20 cellular contexts compared by ENCODE assay signal in genomic region chr16:8727857-8728618, GRCh38. TPM values are rescaled to one million over a fixed set of nuclear protein-coding genes. Genes with fewer than 3 reads are reported as not detected.
DNase-seq lines count a peak whose midpoint lies in the region; ATAC-seq, FAIRE-seq and TF ChIP-seq lines count a peak whose summit lies in the region.
"Had no signal": no experiment of that assay in that cellular context is flagged by ENCODE, and none has a peak within 500 bp of the region (broad histone marks: within the 10 kb centered on the region; RNA-seq: fewer than 3 reads in every experiment).

No MANE protein-coding gene starts in this region.

- no peak overlapping the region for H3K4me3 Mint-ChIP-seq in CD4-positive, CD25-positive, alpha-beta regulatory T cell
- H3K4me3 Mint-ChIP-seq in stimulated activated memory B cell treated with anti-CD40 and anti-IgM and Interleukin-4, amounts not matched to agents 10 μg/mL and 1 μg/mL and 100 μg/mL, for 72 hours, result peak overlapping the region; percentile 45

- no TSS peak for BruUV-seq in GM12878 (replicated peaks; lab: Mats Ljungman, UMichigan)

- intact Hi-C loops in GM12878 (cut with micrococcal nuclease; ENCODE audit: unreplicated experiment), result no loop called here

- H3K4me2 ChIP-seq in SK-N-SH, result no peak overlapping the region
- H3K4me2 ChIP-seq in GM12878 (ENCODE audit: control insufficient read depth, insufficient read depth), result 0 out of 2 replicates have a peak overlapping the region, but pooled peaks have one; percentile 25

- H3K9me2 ChIP-seq in SK-N-SH, result no peaks in the 10 kb centered on the region

- ATAC-seq in SK-N-SH treated with all-trans-retinoic acid at 6 μM for 48 hours, result no peak
- no peak for ATAC-seq in CD4-positive, CD25-positive, alpha-beta regulatory T cell (ENCODE audit: low read depth in 2 of 2)
- no peak for ATAC-seq in GM12878
- peak; percentile 59 for ATAC-seq in stimulated activated memory B cell treated with anti-CD40 and anti-IgM and Interleukin-4, amounts not matched to agents 10 μg/mL and 1 μg/mL and 100 μg/mL, for 72 hours
- no peak for ATAC-seq in GM21825 (IDR thresholded peaks at IDR 0.05; ENCODE audit: unreplicated experiment)
- ATAC-seq: Panc1 had no signal

- no peaks in the 10 kb centered on the region for H3K36me3 Mint-ChIP-seq in CD4-positive, CD25-positive, alpha-beta regulatory T cell
- H3K36me3 Mint-ChIP-seq in stimulated activated memory B cell treated with anti-CD40 and anti-IgM and Interleukin-4, amounts not matched to agents 10 μg/mL and 1 μg/mL and 100 μg/mL, for 72 hours, result peaks cover 24% of the 10 kb centered on the region

- TF ChIP-seq EP300 in SK-N-SH (IDR thresholded peaks at IDR 0.05; ENCODE audit: borderline replicate concordance in 1 of 2, low read depth in 1 of 2, low read length in 1 of 2) (no peak), GM12878 (IDR thresholded peaks at IDR 0.05; ENCODE audit: borderline replicate concordance in 1 of 2, control insufficient read depth in 1 of 2, low read depth in 2 of 2, low read length in 2 of 2) (no peak)

- no peaks in the 10 kb centered on the region for H3K36me3 ChIP-seq in SK-N-SH (replicated peaks in 1 of 2; ENCODE audit: control insufficient read depth in 1 of 2, insufficient read depth in 2 of 2, low read length in 1 of 2)
- H3K36me3 ChIP-seq in CD4-positive, CD25-positive, alpha-beta regulatory T cell (ENCODE audit: control insufficient read depth, insufficient read depth, low read length), result no peaks in the 10 kb centered on the region
- no peaks in the 10 kb centered on the region for H3K36me3 ChIP-seq in GM12878 (ENCODE audit: control insufficient read depth in 2 of 2, insufficient read depth in 2 of 2, low read length in 1 of 2)
- no peaks in the 10 kb centered on the region for H3K36me3 ChIP-seq in effector memory CD4-positive, alpha-beta T cell (ENCODE audit: control insufficient read depth, insufficient read depth, low read length)

- no peak for TF ChIP-seq POLR2A in GM12878 (IDR thresholded peaks at IDR 0.05; ENCODE audit: low read depth, low read length)

- H3K27me3 ChIP-seq in SK-N-SH (ENCODE audit: insufficient read depth), result no peaks in the 10 kb centered on the region
- H3K27me3 ChIP-seq in CD4-positive, CD25-positive, alpha-beta regulatory T cell (ENCODE audit: control insufficient read depth, insufficient read depth, low read length), result no peaks in the 10 kb centered on the region
- H3K27me3 ChIP-seq in GM12878 (replicated peaks in 1 of 2; ENCODE audit: control insufficient read depth in 2 of 2, insufficient read depth in 2 of 2, low read length in 1 of 2), result no peaks in the 10 kb centered on the region
- no peaks in the 10 kb centered on the region for H3K27me3 ChIP-seq in effector memory CD4-positive, alpha-beta T cell (replicated peaks; ENCODE audit: control insufficient read depth, insufficient read depth, low read length, poor library complexity, severe bottlenecking)

- no peaks in the 10 kb centered on the region for H3K9me3 ChIP-seq in SK-N-SH
- H3K9me3 ChIP-seq in CD4-positive, CD25-positive, alpha-beta regulatory T cell (ENCODE audit: control insufficient read depth in 2 of 2, low read length in 2 of 2), result no peaks in the 10 kb centered on the region
- H3K9me3 ChIP-seq in GM12878 (replicated peaks; ENCODE audit: control insufficient read depth, insufficient read depth, low read length), result no peaks in the 10 kb centered on the region
- H3K9me3 ChIP-seq in effector memory CD4-positive, alpha-beta T cell (ENCODE audit: control insufficient read depth, low read length), result no peaks in the 10 kb centered on the region

- FAIRE-seq in GM12878 (lab: Jason Lieb, UNC), result no peak
- FAIRE-seq: H54 had no signal

- H3K27ac ChIP-seq in SK-N-SH (ENCODE audit: low read depth in 2 of 2, low read length in 1 of 2) (no peak overlapping the region), GM12878 (ENCODE audit: control insufficient read depth, insufficient read depth) (no peak overlapping the region)
- no peak overlapping the region for H3K27ac ChIP-seq in CD4-positive, CD25-positive, alpha-beta regulatory T cell (ENCODE audit: insufficient read depth, low read length, poor library complexity, severe bottlenecking)
- no peak overlapping the region for H3K27ac ChIP-seq in effector memory CD4-positive, alpha-beta T cell (ENCODE audit: insufficient read depth, low read length, poor library complexity, severe bottlenecking)

- H2AFZ ChIP-seq in SK-N-SH (ENCODE audit: low read depth), result no peak overlapping the region
- H2AFZ ChIP-seq in GM12878 (ENCODE audit: control insufficient read depth, low read depth, low read length), result no peak overlapping the region

- no peaks in the 10 kb centered on the region for H3F3A ChIP-seq in SK-N-SH (replicated peaks; ENCODE audit: insufficient read depth)

- H3K4me1 ChIP-seq in SK-N-SH (ENCODE audit: control insufficient read depth in 1 of 2, insufficient read depth in 2 of 2, low read depth in 1 of 2, low read length in 1 of 2) (no peaks in the 10 kb centered on the region; a peak in 1 of 4 replicates), GM12878 (ENCODE audit: control insufficient read depth, insufficient read depth, low read length) (no peaks in the 10 kb centered on the region)
- no peaks in the 10 kb centered on the region for H3K4me1 ChIP-seq in CD4-positive, CD25-positive, alpha-beta regulatory T cell (ENCODE audit: control insufficient read depth, insufficient read depth, low read length, poor library complexity, severe bottlenecking)
- no peaks in the 10 kb centered on the region for H3K4me1 ChIP-seq in effector memory CD4-positive, alpha-beta T cell (ENCODE audit: control insufficient read depth, insufficient read depth, low read length, poor library complexity, severe bottlenecking)

- peak overlapping the region; percentile 26 to 49 (median 33) for H3K27ac Mint-ChIP-seq in CD4-positive, CD25-positive, alpha-beta regulatory T cell
- peak overlapping the region; percentile 89 for H3K27ac Mint-ChIP-seq in stimulated activated memory B cell treated with anti-CD40 and anti-IgM and Interleukin-4, amounts not matched to agents 10 μg/mL and 1 μg/mL and 100 μg/mL, for 72 hours

- RAD21 ChIA-PET in GM12878 (lab: Charles Lee; ENCODE audit: unreplicated experiment), result no interaction called here

- H3K4me3 ChIP-seq in SK-N-SH (ENCODE audit: low read depth in 2 of 2, low read length in 1 of 2), result no peak overlapping the region
- no peak overlapping the region for H3K4me3 ChIP-seq in CD4-positive, CD25-positive, alpha-beta regulatory T cell (ENCODE audit: low read depth, low read length)
- no peak overlapping the region for H3K4me3 ChIP-seq in GM12878
- H3K4me3 ChIP-seq in effector memory CD4-positive, alpha-beta T cell (ENCODE audit: insufficient read depth, low read depth, low read length, poor library complexity, severe bottlenecking), result no peak overlapping the region

- H4K20me1 ChIP-seq in SK-N-SH (ENCODE audit: insufficient read depth) (no peaks in the 10 kb centered on the region), GM12878 (ENCODE audit: control insufficient read depth, insufficient read depth) (no peaks in the 10 kb centered on the region)

- H3K79me2 ChIP-seq in SK-N-SH (ENCODE audit: insufficient read depth) (no peaks in the 10 kb centered on the region), GM12878 (ENCODE audit: control insufficient read depth, insufficient read depth, low read length) (no peaks in the 10 kb centered on the region)

- no peak overlapping the region for H3K9ac ChIP-seq in SK-N-SH
- no peak overlapping the region for H3K9ac ChIP-seq in GM12878 (ENCODE audit: control insufficient read depth, insufficient read depth, low read length)

- DNase-seq in SK-N-SH (no peak), GM12878 (ENCODE audit: low read depth, low spot score) (no peak)
- DNase-seq in CD4-positive, CD25-positive, alpha-beta regulatory T cell, result no peak
- no peak for DNase-seq in activated CD8-positive, alpha-beta memory T cell treated with anti-CD3 and anti-CD28 coated beads, Interleukin-2, amount 50 U/mL, for 48 hours
- DNase-seq in effector memory CD4-positive, alpha-beta T cell, result no peak
- DNase-seq: 8988T; CD4-positive, alpha-beta memory T cell; DMS153; GDM1; MM.1S; NCI-H1092; NCI-H146; NCI-H2029 treated with DMSO at 0.1 percent for 48 hours; NCI-H2171; NCI-H526 had no signal

- WGBS in SK-N-SH (ENCODE audit: low lambda C conversion rate), result 49% methylated on average over 13 of the region's 13 CpGs
- WGBS in GM12878 (ENCODE audit: insufficient coverage, insufficient replicate concordance, low lambda C conversion rate, missing lambda C conversion rate), result 35% methylated on average over 13 of the region's 13 CpGs

- in situ Hi-C loops in GM12878 (cut with MboI), result loop anchor here (25.0 kb wide), 1 partner anchor 341 kb away; no protein-coding TSS in a partner anchor

- no peaks in the 10 kb centered on the region for H3K9me3 Mint-ChIP-seq in CD4-positive, CD25-positive, alpha-beta regulatory T cell
- H3K9me3 Mint-ChIP-seq in stimulated activated memory B cell treated with anti-CD40 and anti-IgM and Interleukin-4, amounts not matched to agents 10 μg/mL and 1 μg/mL and 100 μg/mL, for 72 hours, result no peaks in the 10 kb centered on the region

- CTCF ChIA-PET in SK-N-SH (lab: Yijun Ruan, JAX), result interaction anchor here (1.0 kb wide), 1 partner anchor 15 kb away, joined by 4 read pairs; no protein-coding TSS in a partner anchor
- CTCF ChIA-PET in GM12878 (lab: Yijun Ruan, JAX), result interaction anchor here (1.0 kb wide), 1 partner anchor 15 kb away, joined by 3 read pairs; no protein-coding TSS in a partner anchor

- peaks cover 0 to 37% (median 11%) of the 10 kb centered on the region in 4 donors for H3K4me1 Mint-ChIP-seq in CD4-positive, CD25-positive, alpha-beta regulatory T cell
- H3K4me1 Mint-ChIP-seq in stimulated activated memory B cell treated with anti-CD40 and anti-IgM and Interleukin-4, amounts not matched to agents 10 μg/mL and 1 μg/mL and 100 μg/mL, for 72 hours, result peaks cover 65% of the 10 kb centered on the region

- SMC1A ChIA-PET in GM12878 (lab: Charles Lee; ENCODE audit: uncharacterized antibody, unreplicated experiment), result interaction anchor here (1.1 kb wide), 1 partner anchor 9 kb away, joined by 3 read pairs; no protein-coding TSS in a partner anchor

- TF ChIP-seq CTCF in SK-N-SH (IDR thresholded peaks at IDR 0.05), result no peak
- TF ChIP-seq CTCF in GM12878 (IDR thresholded peaks at IDR 0.05 in 2 of 3, conservative IDR thresholded peaks at IDR 0.05 in 1 of 3; ENCODE audit: control insufficient read depth in 2 of 3, extremely low read depth in 1 of 3, insufficient read depth in 1 of 3, low read depth in 3 of 3, low read length in 3 of 3), result no peak

- TF ChIP-seq RAD21 in SK-N-SH (IDR thresholded peaks at IDR 0.05; ENCODE audit: low read length), result no peak
- no peak for TF ChIP-seq RAD21 in GM12878 (IDR thresholded peaks at IDR 0.05; ENCODE audit: insufficient read depth, low read depth, low read length)

- H3K27me3 Mint-ChIP-seq in CD4-positive, CD25-positive, alpha-beta regulatory T cell, result no peaks in the 10 kb centered on the region
- H3K27me3 Mint-ChIP-seq in stimulated activated memory B cell treated with anti-CD40 and anti-IgM and Interleukin-4, amounts not matched to agents 10 μg/mL and 1 μg/mL and 100 μg/mL, for 72 hours, result no peaks in the 10 kb centered on the region
- H3K27me3 Mint-ChIP-seq: CD4-positive, alpha-beta memory T cell had no signal

- POLR2A ChIA-PET in SK-N-SH (lab: Yijun Ruan, JAX) (no interaction called here), GM12878 (lab: Charles Lee) (no interaction called here)

RNA-seq across cellular contexts. Expression of gene ABAT, which starts 53.6 kb away (rescaled TPM):
- polyA plus RNA-seq in SK-N-SH (2012; rRNA removed) (4.7 and 7.3 TPM in 2 replicates), GM12878 (2011; rRNA removed) (7.0 and 10.6 TPM in 2 replicates), GM12878 (2014; fragmentation: Illumina TruSeq; extraction: Trizol) (2.8 and 3.2 TPM in 2 replicates), GM12878 (2014; fragmentation: Nextera tagmentation; extraction: Ambion mirVana) (1 to 10 TPM; 1.0 to 1.1 TPM), GM12878 (2014; rRNA removed) (2.4 and 2.6 TPM in 2 replicates), GM12878 (2016; fragmentation: Nextera tagmentation; extraction: Ambion mirVana) (1 to 10 TPM; 1.8 to 1.9 TPM)
- 5.2 and 6.2 TPM in 2 replicates for polyA plus RNA-seq in SK-N-SH (2012; cell fraction: cytosol; rRNA removed)
- polyA plus RNA-seq in SK-N-SH (2012; cell fraction: nucleus; rRNA removed), result 5.2 and 7.9 TPM in 2 replicates
- total RNA-seq in CD4-positive, CD25-positive, alpha-beta regulatory T cell, result 13.9 TPM
- 1 to 10 TPM; 2.3 to 4.3 (median 2.8) TPM for polyA plus RNA-seq in CD4-positive, CD25-positive, alpha-beta regulatory T cell
- 21.7 and 23.2 TPM in 2 replicates for total RNA-seq in GM12878 (2013; cell fraction: nucleolus; rRNA removed)
- total RNA-seq in GM12878 (2014; rRNA removed) (1.8 and 1.9 TPM in 2 replicates), GM12878 (2014; rRNA removed; fragmentation: Illumina TruSeq; extraction: Trizol) (1.8 and 1.9 TPM in 2 replicates), GM12878 (2021) (2.6 and 2.8 TPM in 2 replicates)
- 1.9 TPM for polyA plus RNA-seq in GM12878 (2011; ENCODE audit: low read depth)
- polyA plus RNA-seq in GM12878 (2011; cell fraction: cytosol; rRNA removed), result 7.6 and 8.5 TPM in 2 replicates
- 9.8 and 10.4 TPM in 2 replicates for polyA plus RNA-seq in GM12878 (2011; cell fraction: nucleus; rRNA removed)
- polyA plus RNA-seq in GM12878 (2012), result 2.8 and 3.3 TPM in 2 replicates
- polyA minus RNA-seq in GM12878 (2011; rRNA and poly(A)+ RNA removed), result 7.2 and 8.4 TPM in 2 replicates
- polyA minus RNA-seq in GM12878 (2011; cell fraction: cytosol; rRNA and poly(A)+ RNA removed), result 1.7 and 1.9 TPM in 2 replicates
- polyA minus RNA-seq in GM12878 (2011; cell fraction: nucleus; rRNA and poly(A)+ RNA removed), result 3.1 and 6.8 TPM in 2 replicates
